Comparison of ENCODE assay signal across 18 cellular contexts in the genomic region with DNA sequence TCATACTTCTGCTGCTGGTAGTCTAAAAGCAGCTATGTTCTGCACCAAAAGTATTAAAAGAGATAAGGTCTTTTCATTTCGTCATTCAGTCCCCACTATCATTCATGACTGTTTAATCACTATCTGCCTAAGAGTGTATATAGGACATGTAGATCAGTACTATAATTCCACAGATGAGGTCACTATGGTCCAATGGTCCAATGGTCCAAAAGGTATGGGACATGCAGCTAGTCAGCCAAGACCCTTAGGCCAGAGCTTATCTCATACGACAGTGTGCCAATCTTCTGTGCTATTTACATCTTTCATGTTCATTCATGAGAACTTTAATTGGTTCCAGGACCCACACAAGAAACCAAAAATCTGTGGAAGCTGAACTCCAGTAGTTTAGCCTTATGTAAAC. TPM values are rescaled to one million over a fixed set of nuclear protein-coding genes. Genes with fewer than 3 reads are reported as not detected.
DNase-seq lines count a peak whose midpoint lies in the region; ATAC-seq, FAIRE-seq and TF ChIP-seq lines count a peak whose summit lies in the region.
"Had no signal": no experiment of that assay in that cellular context is flagged by ENCODE, and none has a peak within 500 bp of the region (broad histone marks: within the 10 kb centered on the region; RNA-seq: fewer than 3 reads in every experiment).

No MANE protein-coding gene starts in this region.

- no peaks in the 10 kb centered on the region for H3K4me1 Mint-ChIP-seq in activated T-cell treated with anti-CD3 and anti-CD28 coated beads, Interleukin-2, amount 50 U/mL, for 72 hours (ENCODE audit: low read depth)
- peaks cover 8% of the 10 kb centered on the region for H3K4me1 Mint-ChIP-seq in activated naive CD8-positive, alpha-beta T cell treated with anti-CD3 and anti-CD28 coated beads, Interleukin-2, amount 50 U/mL, for 24 hours
- H3K4me1 Mint-ChIP-seq in progenitor cell of endocrine pancreas (ENCODE audit: low read depth) = no peaks in the 10 kb centered on the region

- H3K9me3 Mint-ChIP-seq in activated T-cell treated with anti-CD3 and anti-CD28 coated beads, Interleukin-2, amount 50 U/mL, for 72 hours = no peaks in the 10 kb centered on the region
- no peaks in the 10 kb centered on the region for H3K9me3 Mint-ChIP-seq in activated naive CD8-positive, alpha-beta T cell treated with anti-CD3 and anti-CD28 coated beads, Interleukin-2, amount 50 U/mL, for 24 hours
- H3K9me3 Mint-ChIP-seq in progenitor cell of endocrine pancreas (ENCODE audit: low read depth) = no peaks in the 10 kb centered on the region
- H3K9me3 Mint-ChIP-seq: CD8-positive, alpha-beta memory T cell had no signal

- no peak overlapping the region for H3K4me3 Mint-ChIP-seq in activated T-cell treated with anti-CD3 and anti-CD28 coated beads, Interleukin-2, amount 50 U/mL, for 72 hours
- H3K4me3 Mint-ChIP-seq in activated naive CD8-positive, alpha-beta T cell treated with anti-CD3 and anti-CD28 coated beads, Interleukin-2, amount 50 U/mL, for 24 hours = no peak overlapping the region
- H3K4me3 Mint-ChIP-seq in progenitor cell of endocrine pancreas (ENCODE audit: low read depth) = no peak overlapping the region
- H3K4me3 Mint-ChIP-seq: CD8-positive, alpha-beta memory T cell had no signal

- H3K36me3 Mint-ChIP-seq in activated T-cell treated with anti-CD3 and anti-CD28 coated beads, Interleukin-2, amount 50 U/mL, for 72 hours (ENCODE audit: insufficient read depth in 2 of 2) = peaks cover 4% of the 10 kb centered on the region in 2 donors
- peaks cover 36% of the 10 kb centered on the region for H3K36me3 Mint-ChIP-seq in activated naive CD8-positive, alpha-beta T cell treated with anti-CD3 and anti-CD28 coated beads, Interleukin-2, amount 50 U/mL, for 24 hours (ENCODE audit: low read depth)
- H3K36me3 Mint-ChIP-seq in progenitor cell of endocrine pancreas (ENCODE audit: insufficient read depth) = peaks cover 23% of the 10 kb centered on the region

- no peaks in the 10 kb centered on the region for H3K27me3 Mint-ChIP-seq in activated T-cell treated with anti-CD3 and anti-CD28 coated beads, Interleukin-2, amount 50 U/mL, for 72 hours (ENCODE audit: low read depth)
- H3K27me3 Mint-ChIP-seq in activated naive CD8-positive, alpha-beta T cell treated with anti-CD3 and anti-CD28 coated beads, Interleukin-2, amount 50 U/mL, for 24 hours = no peaks in the 10 kb centered on the region
- H3K27me3 Mint-ChIP-seq in progenitor cell of endocrine pancreas = no peaks in the 10 kb centered on the region
- H3K27me3 Mint-ChIP-seq: CD8-positive, alpha-beta memory T cell had no signal

- DNase-seq in activated T-cell treated with anti-CD3 and anti-CD28 coated beads, Interleukin-2, amount 50 U/mL, for 72 hours = no peak
- no peak for DNase-seq in activated T-cell treated with anti-CD3 and anti-CD28 coated beads for 4 hours
- DNase-seq in GM12892 (ENCODE audit: insufficient read length) = no peak
- DNase-seq in activated naive CD8-positive, alpha-beta T cell treated with anti-CD3 and anti-CD28 coated beads, Interleukin-2, amount 50 U/mL, for 24 hours = no peak
- DNase-seq in progenitor cell of endocrine pancreas (ENCODE audit: low spot score, unreplicated experiment) = no peak
- no peak for DNase-seq in GM19239 (ENCODE audit: insufficient read length, low spot score)
- DNase-seq in NCI-H2227 (lab: John Stamatoyannopoulos, UW; ENCODE audit: unreplicated experiment) = no peak
- DNase-seq: CD8-positive, alpha-beta memory T cell; DMS79; NCI-H1105; NCI-H1694; NCI-H2081 treated with DMSO at 0.1 percent for 48 hours; NCI-H510A; NCI-H748 treated with DMSO at 0.1 percent for 48 hours; NK-92 treated with Interleukin-12 subunit alpha and Interleukin-12 subunit beta, amount 100 ng/mL, for 24 hours had no signal

- no peak for ATAC-seq in activated T-cell treated with anti-CD3 and anti-CD28 coated beads, Interleukin-2, amount 50 U/mL, for 72 hours (replicated peaks in 1 of 2)
- no peak for ATAC-seq in activated naive CD8-positive, alpha-beta T cell treated with anti-CD3 and anti-CD28 coated beads, Interleukin-2, amount 50 U/mL, for 24 hours
- no peak for ATAC-seq in HG02798 (IDR thresholded peaks at IDR 0.05; ENCODE audit: poor library complexity, unreplicated experiment)
- ATAC-seq: Right ventricle myocardium inferior had no signal

- peak; percentile 9 for FAIRE-seq in GM12892 (lab: Jason Lieb, UNC)
- FAIRE-seq in GM19239 (lab: Jason Lieb, UNC) = no peak
- FAIRE-seq: RCC 7860 had no signal

- no peak for TF ChIP-seq CTCF in progenitor cell of endocrine pancreas (IDR thresholded peaks at IDR 0.05; ENCODE audit: unreplicated experiment)

- no peak for TF ChIP-seq POLR2A in GM12892 (IDR thresholded peaks at IDR 0.05; ENCODE audit: low read depth, low read length)

- H3K27ac Mint-ChIP-seq in activated T-cell treated with anti-CD3 and anti-CD28 coated beads, Interleukin-2, amount 50 U/mL, for 72 hours = peak overlapping the region; percentile 16
- peak overlapping the region; percentile 52 for H3K27ac Mint-ChIP-seq in activated naive CD8-positive, alpha-beta T cell treated with anti-CD3 and anti-CD28 coated beads, Interleukin-2, amount 50 U/mL, for 24 hours
- H3K27ac Mint-ChIP-seq in progenitor cell of endocrine pancreas = peak overlapping the region; percentile 77

RNA-seq across cellular contexts. Expression of gene SDC1, which starts 42.6 kb away (rescaled TPM):
- under 1 TPM; 0.16 to 0.38 TPM for total RNA-seq in activated T-cell treated with anti-CD3 and anti-CD28 coated beads, Interleukin-2, amount 50 U/mL, for 72 hours
- polyA plus RNA-seq in GM12892 (2012; ENCODE audit: missing spikeins) = 20.6 TPM
- total RNA-seq in progenitor cell of endocrine pancreas = 35.1 and 38.7 TPM in 2 replicates
- polyA plus RNA-seq: CD8-positive, alpha-beta memory T cell had no signal

Comparison
In these comparisons a context has a peak if more than half of its experiments do, and no peak if none do; other contexts are left out.
1. H3K27ac Mint-ChIP-seq: peak in every context shown above with its lines; median percentile 77 in progenitor cell of endocrine pancreas; 52 in activated naive CD8-positive, alpha-beta T cell treated with anti-CD3 and anti-CD28 coated beads, Interleukin-2, amount 50 U/mL, for 24 hours; 16 in activated T-cell treated with anti-CD3 and anti-CD28 coated beads, Interleukin-2, amount 50 U/mL, for 72 hours.
2. RNA of gene SDC1, which starts 42.6 kb away (total RNA-seq): 35.1 to 38.7 TPM in progenitor cell of endocrine pancreas; 0.16 to 0.38 TPM in activated T-cell treated with anti-CD3 and anti-CD28 coated beads, Interleukin-2, amount 50 U/mL, for 72 hours; every median in the first group is over 10 times any median in the second.